In genomic region chr9:98575379-98576346, GRCh38 we compare ENCODE assay signal across 8 cellular contexts.
DNase-seq lines count a peak whose midpoint lies in the region; ATAC-seq and TF ChIP-seq lines count a peak whose summit lies in the region.

No MANE protein-coding gene starts in this region.

- no TSS peak for BruUV-seq in HCT116 (replicated peaks; lab: Mats Ljungman, UMichigan)

- peak; percentile 39; the same call in 1 of the 2 replicates for ATAC-seq in HCT116
- peak; percentile 82 to 83 for ATAC-seq in stimulated activated naive B cell treated with anti-CD40 and anti-IgM and Interleukin-4, amounts not matched to agents 10 μg/mL and 1 μg/mL and 100 μg/mL, for 72 hours (replicated peaks)

- no peaks in the 10 kb centered on the region for H3K79me2 ChIP-seq in HCT116 (ENCODE audit: insufficient read depth, low read length)

- H3K9ac ChIP-seq in HCT116 (ENCODE audit: low read length), result no peak overlapping the region

- peaks cover 37 to 66% of the 10 kb centered on the region in 2 donors for H3K27me3 Mint-ChIP-seq in stimulated activated naive B cell treated with anti-CD40 and anti-IgM and Interleukin-4, amounts not matched to agents 10 μg/mL and 1 μg/mL and 100 μg/mL, for 72 hours

- no peak overlapping the region for H2AFZ ChIP-seq in HCT116 (ENCODE audit: low read depth, low read length, poor library complexity, severe bottlenecking)

- TF ChIP-seq CTCF in HCT116 (IDR thresholded peaks at IDR 0.05 in 2 of 3, conservative IDR thresholded peaks at IDR 0.05 in 1 of 3; ENCODE audit: borderline replicate concordance in 1 of 3, insufficient read depth in 1 of 3, low read depth in 2 of 3, low read length in 2 of 3), result no peak
- TF ChIP-seq CTCF in astrocyte of the spinal cord (IDR thresholded peaks at IDR 0.05; ENCODE audit: low read depth, low read length), result no peak

- no peak for TF ChIP-seq RAD21 in HCT116 (IDR thresholded peaks at IDR 0.05; ENCODE audit: low read depth)

- peak overlapping the region; percentile 32; the same call in 1 of the 2 replicates for H3K4me2 ChIP-seq in HCT116 (ENCODE audit: low read length)

- H3K4me3 Mint-ChIP-seq in stimulated activated naive B cell treated with anti-CD40 and anti-IgM and Interleukin-4, amounts not matched to agents 10 μg/mL and 1 μg/mL and 100 μg/mL, for 72 hours, result peak overlapping the region; percentile 2 to 58

- no peak overlapping the region for H3K4me3 ChIP-seq in HCT116 (replicated peaks in 1 of 2; ENCODE audit: low read depth in 1 of 2, low read length in 2 of 2)
- no peak overlapping the region for H3K4me3 ChIP-seq in astrocyte of the spinal cord (ENCODE audit: low read depth, low read length)

- H3K9me2 ChIP-seq in HCT116 (ENCODE audit: insufficient read depth), result no peaks in the 10 kb centered on the region

- H3K27ac Mint-ChIP-seq in stimulated activated naive B cell treated with anti-CD40 and anti-IgM and Interleukin-4, amounts not matched to agents 10 μg/mL and 1 μg/mL and 100 μg/mL, for 72 hours, result peak overlapping the region; percentile 60

- no peaks in the 10 kb centered on the region for H3K36me3 Mint-ChIP-seq in stimulated activated naive B cell treated with anti-CD40 and anti-IgM and Interleukin-4, amounts not matched to agents 10 μg/mL and 1 μg/mL and 100 μg/mL, for 72 hours

- no peaks in the 10 kb centered on the region for H3K36me3 ChIP-seq in HCT116 (ENCODE audit: control insufficient read depth in 1 of 2, insufficient read depth in 2 of 2, low read length in 2 of 2)

- in situ Hi-C loops in astrocyte of the spinal cord (cut with HindIII; ENCODE audit: low sequenced_read_pairs), result no loop called here

- H3K4me1 ChIP-seq in HCT116 (ENCODE audit: control insufficient read depth in 1 of 2, insufficient read depth in 2 of 2, low read length in 2 of 2), result peaks cover 4 to 11% of the 10 kb centered on the region in 2 experiments; a peak in 2 of 4 replicates

- H3K27ac ChIP-seq in HCT116 (ENCODE audit: low read depth, low read length), result no peak overlapping the region

- no peak for TF ChIP-seq POLR2A in HCT116 (IDR thresholded peaks at IDR 0.05; ENCODE audit: borderline replicate concordance, extremely low read depth, insufficient read depth, insufficient read length)

- peak; percentile 49 for DNase-seq in activated CD4-positive, alpha-beta T cell treated with anti-CD3 and anti-CD28 coated beads for 48 hours
- DNase-seq in activated CD4-positive, alpha-beta T cell treated with anti-CD3 and anti-CD28 coated beads, Interleukin-2, amount 50 U/mL, for 1 hour, result no peak
- DNase-seq in HCT116 (ENCODE audit: low read depth, low spot score) (no peak), LoVo (ENCODE audit: low spot score) (peak; percentile 38), astrocyte of the spinal cord (ENCODE audit: low read depth, low spot score) (peak; percentile 79), dedifferentiated amniotic fluid mesenchymal stem cell (ENCODE audit: extremely low spot score) (no peak), NCI-H526 treated with DMSO at 0.1 percent for 48 hours (lab: John Stamatoyannopoulos, UW) (no peak)
- peak; percentile 35 for DNase-seq in stimulated activated naive B cell treated with anti-CD40 and anti-IgM and Interleukin-4, amounts not matched to agents 10 μg/mL and 1 μg/mL and 100 μg/mL, for 72 hours

- intact Hi-C loops in HCT116 (cut with micrococcal nuclease), result loop anchor here (10.0 kb wide), 1 partner anchor 261 kb away; no protein-coding TSS in a partner anchor

- CTCF ChIA-PET in HCT116 (lab: Charles Lee), result no interaction called here

- H3K9me3 ChIP-seq in HCT116 (ENCODE audit: control insufficient read depth in 1 of 2, insufficient read depth in 1 of 2, low read depth in 1 of 2, low read length in 2 of 2), result no peaks in the 10 kb centered on the region

- RAD21 ChIA-PET in HCT116 (lab: Charles Lee; ENCODE audit: low non-redundant PET in 1 of 2, low total read pairs in 2 of 2, uncharacterized antibody in 2 of 2, unreplicated experiment in 2 of 2), result no interaction called here

- peaks cover 16 to 18% of the 10 kb centered on the region in 2 donors for H3K4me1 Mint-ChIP-seq in stimulated activated naive B cell treated with anti-CD40 and anti-IgM and Interleukin-4, amounts not matched to agents 10 μg/mL and 1 μg/mL and 100 μg/mL, for 72 hours

- POLR2A ChIA-PET in HCT116 (lab: Charles Lee), result no interaction called here

- H3K9me3 Mint-ChIP-seq in stimulated activated naive B cell treated with anti-CD40 and anti-IgM and Interleukin-4, amounts not matched to agents 10 μg/mL and 1 μg/mL and 100 μg/mL, for 72 hours, result peaks cover 4 to 7% of the 10 kb centered on the region in 2 donors

- 0 out of 2 replicates have a peak, but pooled peaks cover 5% of the 10 kb centered on the region for H3K27me3 ChIP-seq in HCT116 (ENCODE audit: insufficient read depth, low read length)

- no peaks in the 10 kb centered on the region for H4K20me1 ChIP-seq in HCT116 (ENCODE audit: insufficient read depth)

TF ChIP-seq in HCT116, 20 proteins besides CTCF, POLR2A, EP300 and RAD21:
- peak; percentile 70 for TF ChIP-seq MAX (IDR thresholded peaks at IDR 0.05)
- TF ChIP-seq EZH2 (IDR thresholded peaks at IDR 0.05), result no peak

Comparison
In these comparisons a context has a peak if more than half of its experiments do, and no peak if none do; other contexts are left out.
1. DNase-seq: peak in activated CD4-positive, alpha-beta T cell treated with anti-CD3 and anti-CD28 coated beads for 48 hours (single experiment), LoVo (single experiment), astrocyte of the spinal cord (single experiment) and stimulated activated naive B cell treated with anti-CD40 and anti-IgM and Interleukin-4, amounts not matched to agents 10 μg/mL and 1 μg/mL and 100 μg/mL, for 72 hours (single experiment); none in activated CD4-positive, alpha-beta T cell treated with anti-CD3 and anti-CD28 coated beads, Interleukin-2, amount 50 U/mL, for 1 hour (single experiment), HCT116 (single experiment), dedifferentiated amniotic fluid mesenchymal stem cell (single experiment) and NCI-H526 treated with DMSO at 0.1 percent for 48 hours (single experiment).